Comparison of ENCODE assay signal across 25 cellular contexts in the genomic region with DNA sequence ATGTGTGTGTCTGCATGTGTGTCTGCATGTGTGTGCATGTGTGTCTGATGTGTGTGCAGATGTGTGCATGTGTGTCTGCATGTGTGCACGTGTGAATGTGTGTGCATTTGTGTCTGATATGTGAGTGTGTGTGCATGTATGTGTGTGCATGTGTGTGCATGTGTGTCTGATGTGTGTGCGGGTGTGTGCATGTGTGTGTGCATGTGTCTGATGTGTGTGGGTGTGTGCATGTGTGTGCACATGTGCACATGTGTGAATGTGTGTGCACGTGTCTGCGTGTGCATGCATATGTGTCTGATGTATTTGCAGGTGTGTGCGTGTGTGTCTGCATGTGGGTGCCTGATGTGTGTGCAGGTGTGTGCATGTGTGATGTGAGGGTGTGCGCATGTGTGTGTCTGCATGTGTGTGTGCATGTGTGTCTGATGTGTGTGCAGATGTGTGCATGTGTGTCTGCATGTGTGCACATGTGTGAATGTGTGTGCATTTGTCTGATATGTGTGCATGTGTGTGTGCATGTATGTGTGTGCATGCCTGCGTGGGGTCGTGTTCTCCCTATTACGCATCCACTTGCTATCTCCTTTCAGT.
DNase-seq lines count a peak whose midpoint lies in the region; ATAC-seq, FAIRE-seq and TF ChIP-seq lines count a peak whose summit lies in the region.
"Had no signal": no experiment of that assay in that cellular context is flagged by ENCODE, and none has a peak within 500 bp of the region (broad histone marks: within the 10 kb centered on the region; RNA-seq: fewer than 3 reads in every experiment).

No MANE protein-coding gene starts in this region.

- H3K9me1 ChIP-seq in endothelial cell of umbilical vein (replicated peaks; ENCODE audit: control insufficient read depth, extremely low read depth, insufficient read depth, low read length) = no peaks in the 10 kb centered on the region

- no peaks in the 10 kb centered on the region for H3K9me3 ChIP-seq in H9 (ENCODE audit: control insufficient read depth, low read depth, low read length)
- H3K9me3 ChIP-seq in endothelial cell of umbilical vein (replicated peaks; ENCODE audit: control insufficient read depth, insufficient read depth, low read length) = no peaks in the 10 kb centered on the region
- no peaks in the 10 kb centered on the region for H3K9me3 ChIP-seq in sigmoid colon
- H3K9me3 ChIP-seq: SK-N-SH had no signal

- H3K36me3 ChIP-seq in endothelial cell of umbilical vein (ENCODE audit: control insufficient read depth in 2 of 2, extremely low read depth in 1 of 2, insufficient read depth in 2 of 2, low read length in 2 of 2) = no peaks in the 10 kb centered on the region
- no peaks in the 10 kb centered on the region for H3K36me3 ChIP-seq in sigmoid colon
- H3K36me3 ChIP-seq in mesendoderm (ENCODE audit: control insufficient read depth, insufficient read depth, low read length) = no peaks in the 10 kb centered on the region

- H3K56ac ChIP-seq in H9 (ENCODE audit: insufficient read length, low read depth, low read length) = no peak overlapping the region
- H3K56ac ChIP-seq in mesendoderm (ENCODE audit: low read length) = no peak overlapping the region

- no peaks in the 10 kb centered on the region for H3K23me2 ChIP-seq in H9 (ENCODE audit: insufficient read length, low read depth, low read length, poor library complexity, severe bottlenecking)

- peaks cover 7 to 9% of the 10 kb centered on the region in 2 experiments; a peak in 3 of 5 replicates for H3K9me3 Mint-ChIP-seq in H9

- POLR2A ChIA-PET in endothelial cell of umbilical vein (lab: Charles Lee) = no interaction called here

- H4K91ac ChIP-seq in H9 (ENCODE audit: insufficient read length, low read depth, low read length) = no peak overlapping the region

- H2BK12ac ChIP-seq in H9 (ENCODE audit: insufficient read length, low read depth, low read length) = no peak overlapping the region

- H4K5ac ChIP-seq in H9 (ENCODE audit: insufficient read length, low read depth, low read length) (no peak overlapping the region), mesendoderm (ENCODE audit: low read length) (no peak overlapping the region)

- no CpG with 5 or more reads among the region's 9 CpGs for WGBS in H9 (ENCODE audit: extremely low coverage, insufficient read length, low lambda C conversion rate)
- 79 to 84% methylated on average over 9 of the region's 9 CpGs for WGBS in sigmoid colon, 2 donors
- no CpG with 5 or more reads among the region's 9 CpGs for WGBS in mesendoderm (ENCODE audit: extremely low coverage, insufficient coverage, low lambda C conversion rate)

- no peak overlapping the region for H2AK5ac ChIP-seq in H9 (ENCODE audit: insufficient read length, low read length)
- H2AK5ac ChIP-seq in mesendoderm (ENCODE audit: low read length) = no peak overlapping the region

- no peak overlapping the region for H3K14ac ChIP-seq in H9 (ENCODE audit: insufficient read depth, low read length)

- no peak for TF ChIP-seq EP300 in sigmoid colon (IDR thresholded peaks at IDR 0.05)

- H3K27ac ChIP-seq in H9 (ENCODE audit: insufficient read length, low read depth, low read length) (no peak overlapping the region), endothelial cell of umbilical vein (ENCODE audit: insufficient read depth, low read depth, low read length) (no peak overlapping the region), sigmoid colon (no peak overlapping the region), mesendoderm (ENCODE audit: low read depth, low read length) (no peak overlapping the region)
- H3K27ac ChIP-seq: GM23248 had no signal

- H2BK20ac ChIP-seq in H9 (ENCODE audit: low read depth, low read length, poor library complexity, severe bottlenecking) = no peak overlapping the region

- FAIRE-seq in HTR-8/SVneo (lab: Jason Lieb, UNC) (peak; percentile 95), endothelial cell of umbilical vein (lab: Jason Lieb, UNC) (no peak)
- FAIRE-seq: D721Med had no signal

- TF ChIP-seq POLR2A in endothelial cell of umbilical vein (IDR thresholded peaks at IDR 0.05; ENCODE audit: low read depth, low read length) = no peak
- TF ChIP-seq POLR2A in sigmoid colon (IDR thresholded peaks at IDR 0.05) = no peak

- no peak overlapping the region for H3K23ac ChIP-seq in H9 (ENCODE audit: insufficient read length, low read depth, low read length)
- H3K23ac ChIP-seq in mesendoderm (ENCODE audit: low read length) = no peak overlapping the region

- TF ChIP-seq CTCF in H9 (conservative IDR thresholded peaks at IDR 0.05) = no peak
- no peak for TF ChIP-seq CTCF in endothelial cell of umbilical vein (IDR thresholded peaks at IDR 0.05; ENCODE audit: extremely low read depth in 1 of 2, insufficient read depth in 1 of 2, low read depth in 1 of 2, low read length in 2 of 2)
- no peak for TF ChIP-seq CTCF in sigmoid colon (IDR thresholded peaks at IDR 0.05)

- BruUV-seq in endothelial cell of umbilical vein (replicated peaks; lab: Mats Ljungman, UMichigan) = no TSS peak

- H3K4me1 ChIP-seq in H9 (ENCODE audit: insufficient read depth, low read length) (no peaks in the 10 kb centered on the region; the same call in 1 of the 2 replicates), endothelial cell of umbilical vein (ENCODE audit: control insufficient read depth, extremely low read depth, insufficient read depth, low read length) (no peaks in the 10 kb centered on the region), sigmoid colon (no peaks in the 10 kb centered on the region), mesendoderm (ENCODE audit: control insufficient read depth, low read depth, low read length) (peaks cover 6% of the 10 kb centered on the region)

- H3K4ac ChIP-seq in H9 (ENCODE audit: low read depth, low read length) (no peak overlapping the region), mesendoderm (ENCODE audit: low read depth, low read length) (no peak overlapping the region)

- peaks cover 20 to 28% of the 10 kb centered on the region in 2 experiments for H3K4me1 Mint-ChIP-seq in H9
- H3K4me1 Mint-ChIP-seq: CD8-positive, alpha-beta memory T cell had no signal

- DNase-seq in H9 (peak; percentile 12), HTR-8/SVneo (ENCODE audit: insufficient read length, low spot score) (no peak), endothelial cell of umbilical vein (ENCODE audit: low read depth, low spot score) (no peak), sigmoid colon (peak; percentile 26), mesendoderm (no peak)
- DNase-seq: ACHN; C1 segment of cervical spinal cord; CD8-positive, alpha-beta memory T cell; DMS79; GM23248; KG1; MV-4-11; NCI-H1417; NCI-H187; NCI-H345; NCI-H526; PC-3; RPMI8226; SHP77 treated with DMSO at 0.1 percent for 48 hours; SK-N-SH had no signal

- H3K79me2 ChIP-seq in H9 (ENCODE audit: insufficient read depth, low read length) = no peaks in the 10 kb centered on the region
- no peaks in the 10 kb centered on the region for H3K79me2 ChIP-seq in endothelial cell of umbilical vein (ENCODE audit: control insufficient read depth, insufficient read depth, low read length)
- no peaks in the 10 kb centered on the region for H3K79me2 ChIP-seq in mesendoderm (ENCODE audit: control insufficient read depth, insufficient read depth, low read length)

- H3K27me3 Mint-ChIP-seq in H9 (ENCODE audit: low read depth) = no peaks in the 10 kb centered on the region
- H3K27me3 Mint-ChIP-seq: CD8-positive, alpha-beta memory T cell had no signal

- H3K9ac ChIP-seq in H9 (ENCODE audit: extremely low read depth, insufficient read length, low read length) = no peak overlapping the region
- H3K9ac ChIP-seq in endothelial cell of umbilical vein (replicated peaks; ENCODE audit: extremely low read depth, insufficient read depth, low read length) = no peak overlapping the region
- no peak overlapping the region for H3K9ac ChIP-seq in mesendoderm (ENCODE audit: low read length)
- H3K9ac ChIP-seq: GM23248, SK-N-SH had no signal

- dilution Hi-C loops in endothelial cell of umbilical vein (cut with MboI; ENCODE audit: extremely low pct_ligation_motif_present, low sequenced_read_pairs) = no loop called here

- H4K20me1 ChIP-seq in H9 (ENCODE audit: control insufficient read depth, insufficient read depth, insufficient read length) (no peaks in the 10 kb centered on the region), endothelial cell of umbilical vein (replicated peaks; ENCODE audit: control insufficient read depth, extremely low read depth, insufficient read depth, low read length) (no peaks in the 10 kb centered on the region)

- H3K27me3 ChIP-seq in H9 (ENCODE audit: insufficient read depth, low read length) = no peaks in the 10 kb centered on the region
- H3K27me3 ChIP-seq in endothelial cell of umbilical vein (ENCODE audit: control insufficient read depth in 2 of 2, insufficient read depth in 2 of 2, low read length in 2 of 2) = no peaks in the 10 kb centered on the region
- H3K27me3 ChIP-seq in sigmoid colon = no peaks in the 10 kb centered on the region
- H3K27me3 ChIP-seq in mesendoderm (ENCODE audit: insufficient read depth, low read length, poor library complexity) = no peaks in the 10 kb centered on the region

- H2AFZ ChIP-seq in H9 (ENCODE audit: low read length) = no peak overlapping the region
- H2AFZ ChIP-seq in endothelial cell of umbilical vein (ENCODE audit: low read depth, low read length) = no peak overlapping the region
- H2AFZ ChIP-seq: GM23248 had no signal

- CTCF ChIA-PET in endothelial cell of umbilical vein (lab: Charles Lee) = no interaction called here

- H3K18ac ChIP-seq in H9 (ENCODE audit: insufficient read length, low read depth, low read length) = no peak overlapping the region
- H3K18ac ChIP-seq in mesendoderm (ENCODE audit: low read length) = no peak overlapping the region

- ATAC-seq in HG03342 (IDR thresholded peaks at IDR 0.05; ENCODE audit: unreplicated experiment) (no peak), GM21825 (IDR thresholded peaks at IDR 0.05; ENCODE audit: unreplicated experiment) (no peak), GM19463 (IDR thresholded peaks at IDR 0.05; ENCODE audit: unreplicated experiment) (no peak)
- ATAC-seq: HCT116, PC-3 had no signal

- H3K79me1 ChIP-seq in H9 (ENCODE audit: insufficient read depth, low read depth, low read length, poor library complexity, severe bottlenecking) (no peaks in the 10 kb centered on the region), mesendoderm (ENCODE audit: low read length) (no peaks in the 10 kb centered on the region)

- H4K8ac ChIP-seq in H9 (replicated peaks; ENCODE audit: insufficient read length, low read depth, low read length) (no peak overlapping the region), mesendoderm (ENCODE audit: low read depth, low read length) (no peak overlapping the region)

- H2BK5ac ChIP-seq in H9 (ENCODE audit: insufficient read length, low read length) (no peak overlapping the region), mesendoderm (ENCODE audit: low read length) (no peak overlapping the region)

- no peak overlapping the region for H3T11ph ChIP-seq in H9 (ENCODE audit: low read length)

- H3K4me3 ChIP-seq in endothelial cell of umbilical vein (replicated peaks in 1 of 3; ENCODE audit: insufficient read depth in 1 of 3, low read depth in 1 of 3, low read length in 3 of 3) (no peak overlapping the region), sigmoid colon (no peak overlapping the region), mesendoderm (ENCODE audit: low read length) (no peak overlapping the region)
- H3K4me3 ChIP-seq: GM23248 had no signal

- intact Hi-C loops in endothelial cell of umbilical vein (cut with micrococcal nuclease) = no loop called here
- intact Hi-C loops in sigmoid colon (cut with DNase I) = no loop called here

- H2BK15ac ChIP-seq in H9 (ENCODE audit: low read depth, low read length) (no peak overlapping the region), mesendoderm (replicated peaks; ENCODE audit: low read depth) (no peak overlapping the region)

- no peak overlapping the region for H2BK120ac ChIP-seq in H9 (ENCODE audit: low read depth, low read length, poor library complexity, severe bottlenecking)
- H2BK120ac ChIP-seq in mesendoderm (ENCODE audit: low read depth, low read length) = no peak overlapping the region

- H3K36me3 Mint-ChIP-seq in H9 (ENCODE audit: insufficient read depth in 1 of 3, low read depth in 3 of 3) = peaks cover 0 to 5% (median 0%) of the 10 kb centered on the region in 3 experiments; a peak in 2 of 7 replicates
- H3K36me3 Mint-ChIP-seq: CD8-positive, alpha-beta memory T cell had no signal

- H3K4me3 Mint-ChIP-seq in H9 = no peak overlapping the region; a peak in 1 of 5 replicates
- H3K4me3 Mint-ChIP-seq: CD8-positive, alpha-beta memory T cell had no signal

- no peak overlapping the region for H3K4me2 ChIP-seq in H9 (ENCODE audit: insufficient read depth, insufficient read length, low read length)
- H3K4me2 ChIP-seq in endothelial cell of umbilical vein (ENCODE audit: insufficient read depth, low read length) = no peak overlapping the region
- H3K4me2 ChIP-seq in mesendoderm (ENCODE audit: low read length) = no peak overlapping the region
- H3K4me2 ChIP-seq: SK-N-SH had no signal

- peak overlapping the region in 1 of 3 experiments; percentile 82; a peak in 2 of 7 replicates for H3K27ac Mint-ChIP-seq in H9
- H3K27ac Mint-ChIP-seq: CD8-positive, alpha-beta memory T cell had no signal

Comparison
In these comparisons a context has a peak if more than half of its experiments do, and no peak if none do; other contexts are left out.
1. DNase-seq: peak in H9 (single experiment) and sigmoid colon (single experiment); none in HTR-8/SVneo (single experiment), endothelial cell of umbilical vein (single experiment) and mesendoderm (single experiment).